In genomic region chr14:54002653-54003052, GRCh38 we compare ENCODE assay signal across 15 cellular contexts. TPM values are rescaled to one million over a fixed set of nuclear protein-coding genes. Genes with fewer than 3 reads are reported as not detected.
A peak's percentile ranks its signal among the peaks of the same experiment; 100 is the strongest.
DNase-seq lines count a peak whose midpoint lies in the region; ATAC-seq and TF ChIP-seq lines count a peak whose summit lies in the region.
"Had no signal": no experiment of that assay in that cellular context is flagged by ENCODE, and none has a peak within 500 bp of the region (broad histone marks: within the 10 kb centered on the region; RNA-seq: fewer than 3 reads in every experiment).

No MANE protein-coding gene starts in this region.

- in situ Hi-C loops in astrocyte of the spinal cord (cut with HindIII; ENCODE audit: low sequenced_read_pairs), result no loop called here
- in situ Hi-C loops in KBM-7 (cut with MboI; ENCODE audit: low pct_unique_long_range_greater_than_20kb, low sequenced_read_pairs), result no loop called here

- no peak overlapping the region for H3K27ac Mint-ChIP-seq in activated T-helper 17 cell treated with anti-CD3 and anti-CD28 coated beads, Interleukin-2, amount 50 U/mL, for 72 hours
- H3K27ac Mint-ChIP-seq: activated CD8-positive, alpha-beta T cell treated with anti-CD3 and anti-CD28 coated beads, Interleukin-2, amount 10 ng/mL, durations not matched to agents 7 days and 5 days had no signal

- H3K4me1 Mint-ChIP-seq in activated T-helper 17 cell treated with anti-CD3 and anti-CD28 coated beads, Interleukin-2, amount 50 U/mL, for 72 hours, result no peaks in the 10 kb centered on the region

- peaks cover 3% of the 10 kb centered on the region for H3K9me3 Mint-ChIP-seq in activated T-helper 17 cell treated with anti-CD3 and anti-CD28 coated beads, Interleukin-2, amount 50 U/mL, for 72 hours

- no peak for ATAC-seq in activated T-helper 17 cell treated with anti-CD3 and anti-CD28 coated beads, Interleukin-2, amount 50 U/mL, for 72 hours (replicated peaks)
- ATAC-seq: activated CD8-positive, alpha-beta T cell treated with anti-CD3 and anti-CD28 coated beads, Interleukin-2, amount 10 ng/mL, durations not matched to agents 7 days and 5 days; Right ventricle myocardium inferior had no signal

- H3K4me3 ChIP-seq in HFF-Myc (replicated peaks; ENCODE audit: low read depth, low read length) (no peak overlapping the region), astrocyte of the spinal cord (ENCODE audit: low read depth, low read length) (no peak overlapping the region)
- H3K4me3 ChIP-seq: thyroid gland had no signal

- no peak overlapping the region for H3K4me3 Mint-ChIP-seq in activated T-helper 17 cell treated with anti-CD3 and anti-CD28 coated beads, Interleukin-2, amount 50 U/mL, for 72 hours
- H3K4me3 Mint-ChIP-seq: activated CD8-positive, alpha-beta T cell treated with anti-CD3 and anti-CD28 coated beads, Interleukin-2, amount 10 ng/mL, durations not matched to agents 7 days and 5 days had no signal

- H3K36me3 Mint-ChIP-seq in activated T-helper 17 cell treated with anti-CD3 and anti-CD28 coated beads, Interleukin-2, amount 50 U/mL, for 72 hours (ENCODE audit: low read depth), result no peaks in the 10 kb centered on the region

- DNase-seq in AG08395 (ENCODE audit: low spot score) (peak; percentile 64), HFF-Myc (ENCODE audit: extremely low read depth, low read depth) (peak; percentile 41), astrocyte of the spinal cord (ENCODE audit: low read depth, low spot score) (peak; percentile 46), kidney glomerular epithelial cell (lab: John Stamatoyannopoulos, UW) (peak; percentile 51), KBM-7 (no peak), NCI-H1417 treated with DMSO at 0.1 percent for 48 hours (lab: John Stamatoyannopoulos, UW) (no peak), NCI-H2227 (lab: John Stamatoyannopoulos, UW; ENCODE audit: unreplicated experiment) (no peak)
- DNase-seq: activated CD8-positive, alpha-beta T cell treated with anti-CD3 and anti-CD28 coated beads, Interleukin-2, amount 10 ng/mL, durations not matched to agents 7 days and 5 days; activated gamma-delta T cell; DMS79 treated with DMSO at 0.1 percent for 48 hours; KG1; NCI-H146; thyroid gland had no signal

- TF ChIP-seq CTCF in HFF-Myc (IDR thresholded peaks at IDR 0.05; ENCODE audit: low read depth, low read length, missing control alignments), result no peak
- no peak for TF ChIP-seq CTCF in astrocyte of the spinal cord (IDR thresholded peaks at IDR 0.05; ENCODE audit: low read depth, low read length)

- no peaks in the 10 kb centered on the region for H3K27me3 Mint-ChIP-seq in activated T-helper 17 cell treated with anti-CD3 and anti-CD28 coated beads, Interleukin-2, amount 50 U/mL, for 72 hours

RNA-seq across cellular contexts. Expression of gene BMP4, which starts 46.0 kb away (rescaled TPM):
- total RNA-seq in activated T-helper 17 cell treated with anti-CD3 and anti-CD28 coated beads, Interleukin-2, amount 50 U/mL, for 72 hours, result under 1 TPM; 0.16 to 0.50 TPM
- total RNA-seq: activated CD8-positive, alpha-beta T cell treated with anti-CD3 and anti-CD28 coated beads, Interleukin-2, amount 10 ng/mL, durations not matched to agents 7 days and 5 days had no signal

Comparison
In these comparisons a context has a peak if more than half of its experiments do, and no peak if none do; other contexts are left out.
1. DNase-seq: peak in AG08395 (single experiment), HFF-Myc (single experiment), astrocyte of the spinal cord (single experiment) and kidney glomerular epithelial cell (single experiment); none in KBM-7 (single experiment), NCI-H1417 treated with DMSO at 0.1 percent for 48 hours (single experiment) and NCI-H2227 (single experiment).